ENCODE assay signal across 9 cellular contexts in the genomic region with DNA sequence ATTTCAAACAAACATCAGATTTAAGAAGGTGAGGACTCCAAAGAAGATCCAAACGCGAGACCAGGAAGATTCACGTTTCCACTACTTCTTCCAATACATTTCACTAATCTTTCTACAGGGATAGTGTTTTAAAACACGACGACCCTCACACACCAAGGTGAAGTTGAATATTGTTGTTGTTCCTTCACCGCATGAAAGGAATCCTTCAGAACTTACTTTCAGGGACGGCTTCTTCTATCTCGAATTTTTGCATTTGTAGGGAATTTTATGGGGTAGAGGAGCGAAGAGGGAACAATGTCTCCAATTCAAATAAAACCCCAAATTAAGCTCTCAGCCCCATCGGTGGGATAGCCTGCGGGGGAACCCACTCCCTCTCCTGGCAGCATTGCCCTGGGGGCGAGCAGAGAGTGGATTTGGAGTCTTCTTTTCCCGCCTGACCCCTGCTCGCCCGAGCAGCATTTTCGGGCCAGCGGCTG. TPM values are rescaled to one million over a fixed set of nuclear protein-coding genes. Genes with fewer than 3 reads are reported as not detected.
DNase-seq lines count a peak whose midpoint lies in the region; ATAC-seq, FAIRE-seq and TF ChIP-seq lines count a peak whose summit lies in the region.
"Had no signal": no experiment of that assay in that cellular context is flagged by ENCODE, and none has a peak within 500 bp of the region (broad histone marks: within the 10 kb centered on the region; RNA-seq: fewer than 3 reads in every experiment).

No MANE protein-coding gene starts in this region.

- H3K4me1 Mint-ChIP-seq in Calu3 (ENCODE audit: low read depth, unreplicated experiment) (peaks cover 9% of the 10 kb centered on the region), endodermal cell (peaks cover 30% of the 10 kb centered on the region)

- H3K36me3 Mint-ChIP-seq in Calu3 (ENCODE audit: insufficient read depth, unreplicated experiment): peaks cover 46% of the 10 kb centered on the region
- peaks cover 19% of the 10 kb centered on the region for H3K36me3 Mint-ChIP-seq in endodermal cell (ENCODE audit: low read depth)

- no peak for TF ChIP-seq CTCF in Calu3 (IDR thresholded peaks at IDR 0.05; ENCODE audit: unreplicated experiment)
- peak; percentile 29 for TF ChIP-seq CTCF in NB4 (IDR thresholded peaks at IDR 0.05; ENCODE audit: low read depth, low read length)
- no peak for TF ChIP-seq CTCF in endodermal cell (conservative IDR thresholded peaks at IDR 0.05)
- TF ChIP-seq CTCF in parathyroid adenoma (IDR thresholded peaks at IDR 0.05): no peak
- no peak for TF ChIP-seq CTCF in D721Med (IDR thresholded peaks at IDR 0.05; ENCODE audit: insufficient read depth, missing control alignments)

- no peak for ATAC-seq in HG03139 (IDR thresholded peaks at IDR 0.05; ENCODE audit: unreplicated experiment)
- no peak for ATAC-seq in HG02973 (IDR thresholded peaks at IDR 0.05; ENCODE audit: unreplicated experiment)

- peak overlapping the region; percentile 98 for H3K4me2 ChIP-seq in parathyroid adenoma (ENCODE audit: low read length)

- no peaks in the 10 kb centered on the region for H3K36me3 ChIP-seq in endodermal cell (ENCODE audit: control insufficient read depth, insufficient read depth, low read length)
- H3K36me3 ChIP-seq in parathyroid adenoma (ENCODE audit: control insufficient read depth, insufficient read depth, low read length): peaks cover 16% of the 10 kb centered on the region

- H3K27ac ChIP-seq in endodermal cell (ENCODE audit: low read depth, low read length) (no peak overlapping the region), parathyroid adenoma (peak overlapping the region; percentile 96)

- WGBS in endodermal cell (ENCODE audit: insufficient coverage in 1 of 2, insufficient read length in 1 of 2), 2 experiments: 0 to 1% methylated on average over 4 to 17 of the region's 17 CpGs

- peaks cover 38% of the 10 kb centered on the region for H3K79me2 ChIP-seq in parathyroid adenoma

- no peak for FAIRE-seq in D721Med (lab: Jason Lieb, UNC)

- BruUV-seq in Calu3 (replicated peaks; lab: Mats Ljungman, UMichigan): no TSS peak

- no peak overlapping the region for H3K9ac ChIP-seq in endodermal cell (ENCODE audit: extremely low read depth, low read length, poor library complexity, severe bottlenecking)
- H3K9ac ChIP-seq in parathyroid adenoma: no peak overlapping the region

- CTCF ChIA-PET in Calu3 (lab: Charles Lee): interaction anchor here (0.6 kb wide), 1 partner anchor 166 kb away, joined by 4 read pairs; no protein-coding TSS in a partner anchor

- H3K9me3 ChIP-seq in endodermal cell (ENCODE audit: control insufficient read depth, low read length) (no peaks in the 10 kb centered on the region), parathyroid adenoma (ENCODE audit: control insufficient read depth, low read length) (no peaks in the 10 kb centered on the region)

- H3K27me3 ChIP-seq in endodermal cell (ENCODE audit: control insufficient read depth, insufficient read depth, low read length, poor library complexity, severe bottlenecking) (peaks cover 60% of the 10 kb centered on the region), parathyroid adenoma (ENCODE audit: control insufficient read depth, insufficient read depth, low read length) (no peaks in the 10 kb centered on the region)

- H2AFZ ChIP-seq in parathyroid adenoma: no peak overlapping the region

- no peak for TF ChIP-seq POLR2A in NB4 (IDR thresholded peaks at IDR 0.05; ENCODE audit: extremely low read depth, insufficient read length)

- H3K27ac Mint-ChIP-seq in Calu3 (ENCODE audit: unreplicated experiment): no peak overlapping the region
- peak overlapping the region; percentile 65 for H3K27ac Mint-ChIP-seq in endodermal cell

- no peaks in the 10 kb centered on the region for H3K9me3 Mint-ChIP-seq in Calu3 (ENCODE audit: low read depth, unreplicated experiment)
- H3K9me3 Mint-ChIP-seq in endodermal cell: no peaks in the 10 kb centered on the region

- H3K27me3 Mint-ChIP-seq in Calu3 (ENCODE audit: unreplicated experiment) (peaks cover 26% of the 10 kb centered on the region), endodermal cell (ENCODE audit: insufficient read depth) (peaks cover 66% of the 10 kb centered on the region)

- H3K4me1 ChIP-seq in endodermal cell (ENCODE audit: control insufficient read depth, insufficient read depth, low read length): peaks cover 6% of the 10 kb centered on the region
- no peaks in the 10 kb centered on the region for H3K4me1 ChIP-seq in parathyroid adenoma

- H3K4me3 ChIP-seq in NB4 (ENCODE audit: low read depth, low read length) (no peak overlapping the region), endodermal cell (ENCODE audit: low read length) (peak overlapping the region; percentile 65), parathyroid adenoma (ENCODE audit: low read depth, low read length) (peak overlapping the region; percentile 79)

- H3K4me3 Mint-ChIP-seq in Calu3 (ENCODE audit: low read depth, unreplicated experiment): peak overlapping the region; percentile 89
- peak overlapping the region; percentile 86 for H3K4me3 Mint-ChIP-seq in endodermal cell

- intact Hi-C loops in Calu3 (cut with micrococcal nuclease; ENCODE audit: unreplicated experiment): loop anchor here (1.0 to 10.0 kb wide), 3 partner anchors 252 to 820 kb away; no protein-coding TSS in a partner anchor

- DNase-seq in Calu3 (no peak), NB4 (ENCODE audit: low read depth) (no peak), endodermal cell (no peak), D721Med (ENCODE audit: insufficient read length, low spot score) (no peak), H4 (ENCODE audit: low spot score) (no peak)
- DNase-seq: NCI-H510A treated with DMSO at 0.1 percent for 48 hours had no signal

RNA-seq across cellular contexts. Expression of a gene that starts 1.5 kb away (rescaled TPM):
- 5.0 and 8.2 TPM in 2 replicates for total RNA-seq in Calu3 (2022)
- 100 to 1,000 TPM in 1 of 2 donors, 10 to 100 TPM in 1; 51.3 to 103 TPM for total RNA-seq in endodermal cell
- 6.0 TPM for polyA plus RNA-seq in endodermal cell (2013, experiment 1 of 2)
- polyA plus RNA-seq in endodermal cell (2013, experiment 2 of 2): 6.7 TPM
- 0.21 and 0.64 TPM in 2 replicates for total RNA-seq in H4 (2014; rRNA removed; shearing (Covaris generic))
